Comparison of ENCODE assay signal across 8 cellular contexts in the genomic region with DNA sequence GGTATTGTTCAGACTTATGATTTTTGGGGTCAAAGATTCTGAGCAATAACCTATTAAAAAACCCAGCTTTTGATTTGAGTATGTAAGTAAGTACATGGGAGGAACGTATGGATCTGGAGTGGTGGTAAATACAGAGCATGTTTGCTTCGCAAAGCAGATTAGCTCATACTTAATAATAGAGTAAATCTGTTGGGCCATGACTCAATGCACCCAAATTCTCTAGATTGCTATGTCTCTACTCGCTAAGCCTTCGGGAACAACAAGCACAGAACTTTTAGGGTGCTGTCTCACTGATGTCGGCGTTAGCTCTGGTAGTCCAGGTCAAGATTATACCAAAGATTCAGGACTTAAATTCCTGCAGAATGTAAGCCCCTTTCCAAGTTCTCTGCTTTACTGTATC. TPM values are rescaled to one million over a fixed set of nuclear protein-coding genes. Genes with fewer than 3 reads are reported as not detected.
A peak's percentile ranks its signal among the peaks of the same experiment; 100 is the strongest.
DNase-seq lines count a peak whose midpoint lies in the region; ATAC-seq and TF ChIP-seq lines count a peak whose summit lies in the region.

No MANE protein-coding gene starts in this region.

- CTCF ChIA-PET in CD4-positive, alpha-beta memory T cell (lab: Charles Lee; ENCODE audit: partially characterized antibody) = interaction anchor here (0.7 to 1.6 kb wide), 4 partner anchors 13 to 45 kb away, joined by 3 to 5 read pairs (median 4); no protein-coding TSS in a partner anchor

- WGBS in endodermal cell (ENCODE audit: insufficient coverage in 1 of 2, insufficient read length in 1 of 2), 2 experiments = 82 to 85% methylated on average over 6 of the region's 6 CpGs

- H3K4me1 ChIP-seq in CD4-positive, alpha-beta memory T cell (ENCODE audit: insufficient read depth, low read length) = peaks cover 24% of the 10 kb centered on the region
- H3K4me1 ChIP-seq in NT2/D1 (ENCODE audit: insufficient read depth, insufficient read length) = no peaks in the 10 kb centered on the region
- H3K4me1 ChIP-seq in endodermal cell (ENCODE audit: control insufficient read depth, insufficient read depth, low read length) = peaks cover 6% of the 10 kb centered on the region

- H3K27me3 Mint-ChIP-seq in CD4-positive, alpha-beta memory T cell = no peaks in the 10 kb centered on the region
- H3K27me3 Mint-ChIP-seq in endodermal cell (ENCODE audit: insufficient read depth) (peaks cover 15% of the 10 kb centered on the region), osteocyte (ENCODE audit: unreplicated experiment) (peaks cover 12% of the 10 kb centered on the region)

- peak overlapping the region in 1 of 2 donors; percentile 82 for H3K4me3 ChIP-seq in CD4-positive, alpha-beta memory T cell (ENCODE audit: low read length in 2 of 2)
- peak overlapping the region; percentile 95 for H3K4me3 ChIP-seq in NT2/D1 (ENCODE audit: insufficient read length, low read depth)
- peak overlapping the region; percentile 81 for H3K4me3 ChIP-seq in endodermal cell (ENCODE audit: low read length)

- peaks cover 5 to 11% of the 10 kb centered on the region in 2 donors for H3K36me3 Mint-ChIP-seq in CD4-positive, alpha-beta memory T cell
- H3K36me3 Mint-ChIP-seq in endodermal cell (ENCODE audit: low read depth) (peaks cover 7% of the 10 kb centered on the region), osteocyte (ENCODE audit: unreplicated experiment) (no peaks in the 10 kb centered on the region)

- DNase-seq in CD4-positive, alpha-beta memory T cell = no peak
- DNase-seq in NT2/D1 (ENCODE audit: low read depth, low spot score) = no peak
- no peak for DNase-seq in endodermal cell
- no peak for DNase-seq in osteocyte (ENCODE audit: extremely low spot score, unreplicated experiment)
- DNase-seq in superior temporal gyrus (ENCODE audit: extremely low spot score) = no peak
- DNase-seq in head of caudate nucleus = no peak
- no peak for DNase-seq in hypothalamus (lab: John Stamatoyannopoulos, UW)

- no peaks in the 10 kb centered on the region for H3K27me3 ChIP-seq in CD4-positive, alpha-beta memory T cell (ENCODE audit: insufficient read depth, low read length)
- no peaks in the 10 kb centered on the region for H3K27me3 ChIP-seq in NT2/D1 (ENCODE audit: insufficient read depth, insufficient read length)
- no peaks in the 10 kb centered on the region for H3K27me3 ChIP-seq in endodermal cell (ENCODE audit: control insufficient read depth, insufficient read depth, low read length, poor library complexity, severe bottlenecking)

- no peaks in the 10 kb centered on the region for H3K9me3 ChIP-seq in CD4-positive, alpha-beta memory T cell (ENCODE audit: control insufficient read depth in 1 of 2, low read length in 2 of 2)
- H3K9me3 ChIP-seq in NT2/D1 (ENCODE audit: insufficient read depth, low read length) (no peaks in the 10 kb centered on the region), endodermal cell (ENCODE audit: control insufficient read depth, low read length) (no peaks in the 10 kb centered on the region)

- H3K4me1 Mint-ChIP-seq in CD4-positive, alpha-beta memory T cell = peaks cover 17 to 42% (median 26%) of the 10 kb centered on the region in 4 donors
- H3K4me1 Mint-ChIP-seq in endodermal cell = peaks cover 19% of the 10 kb centered on the region
- peaks cover 30% of the 10 kb centered on the region for H3K4me1 Mint-ChIP-seq in osteocyte (ENCODE audit: unreplicated experiment)

- peak overlapping the region; percentile 87 to 94 (median 88) for H3K4me3 Mint-ChIP-seq in CD4-positive, alpha-beta memory T cell
- H3K4me3 Mint-ChIP-seq in endodermal cell (peak overlapping the region; percentile 82), osteocyte (ENCODE audit: unreplicated experiment) (peak overlapping the region; percentile 92)

- POLR2A ChIA-PET in CD4-positive, alpha-beta memory T cell (lab: Charles Lee; ENCODE audit: partially characterized antibody) = no interaction called here

- H3K27ac Mint-ChIP-seq in CD4-positive, alpha-beta memory T cell = peak overlapping the region in 6 of 7 donors; percentile 37 to 81 (median 76)
- peak overlapping the region; percentile 75 for H3K27ac Mint-ChIP-seq in endodermal cell
- H3K27ac Mint-ChIP-seq in osteocyte (ENCODE audit: unreplicated experiment) = peak overlapping the region; percentile 93

- intact Hi-C loops in CD4-positive, alpha-beta memory T cell (cut with micrococcal nuclease) = no loop called here
- intact Hi-C loops in head of caudate nucleus (cut with DNase I) = no loop called here

- ATAC-seq in GM18502 (IDR thresholded peaks at IDR 0.05; ENCODE audit: poor library complexity, unreplicated experiment) = no peak

- peak overlapping the region; percentile 94 for H3K9ac ChIP-seq in NT2/D1 (ENCODE audit: insufficient read length, low read depth)
- peak overlapping the region; percentile 50 for H3K9ac ChIP-seq in endodermal cell (ENCODE audit: extremely low read depth, low read length, poor library complexity, severe bottlenecking)

- H3K27ac ChIP-seq in CD4-positive, alpha-beta memory T cell (ENCODE audit: low read depth, low read length) = peak overlapping the region; percentile 57
- no peak overlapping the region for H3K27ac ChIP-seq in endodermal cell (ENCODE audit: low read depth, low read length)

- TF ChIP-seq CTCF in endodermal cell (conservative IDR thresholded peaks at IDR 0.05) (no peak), osteocyte (IDR thresholded peaks at IDR 0.05) (no peak)

- H3K36me3 ChIP-seq in CD4-positive, alpha-beta memory T cell (ENCODE audit: insufficient read depth, low read length) = no peaks in the 10 kb centered on the region
- H3K36me3 ChIP-seq in NT2/D1 (ENCODE audit: insufficient read depth, insufficient read length, low read length) (peaks cover 12% of the 10 kb centered on the region), endodermal cell (ENCODE audit: control insufficient read depth, insufficient read depth, low read length) (peaks cover 8% of the 10 kb centered on the region)

- H3K9me3 Mint-ChIP-seq in CD4-positive, alpha-beta memory T cell = no peaks in the 10 kb centered on the region
- H3K9me3 Mint-ChIP-seq in endodermal cell (no peaks in the 10 kb centered on the region), osteocyte (ENCODE audit: unreplicated experiment) (no peaks in the 10 kb centered on the region)

RNA-seq across cellular contexts. Expression of a gene that starts 0.8 kb away (rescaled TPM):
- total RNA-seq in CD4-positive, alpha-beta memory T cell = 1 to 10 TPM; 8.2 to 9.3 TPM
- polyA plus RNA-seq in CD4-positive, alpha-beta memory T cell = 10 to 100 TPM; 10.9 to 11.0 TPM
- total RNA-seq in endodermal cell (10 to 100 TPM; 32.4 to 40.4 TPM), osteocyte (22.9 and 24.9 TPM in 2 replicates)
- polyA plus RNA-seq in endodermal cell (2013, experiment 1 of 2) = 30.3 TPM
- 32.9 TPM for polyA plus RNA-seq in endodermal cell (2013, experiment 2 of 2)
